8 cellular contexts compared by ENCODE assay signal in genomic region chr16:85490971-85491771, GRCh38.
DNase-seq lines count a peak whose midpoint lies in the region; ATAC-seq and TF ChIP-seq lines count a peak whose summit lies in the region.

No MANE protein-coding gene starts in this region.

- H3K36me3 ChIP-seq in Caco-2 (ENCODE audit: control insufficient read depth, insufficient read depth, low read length) (no peaks in the 10 kb centered on the region), mesendoderm (ENCODE audit: control insufficient read depth, insufficient read depth, low read length) (no peaks in the 10 kb centered on the region)

- no peaks in the 10 kb centered on the region for H3K27me3 Mint-ChIP-seq in Caco-2 (ENCODE audit: insufficient read depth, unreplicated experiment)
- H3K27me3 Mint-ChIP-seq in activated naive CD4-positive, alpha-beta T cell treated with anti-CD3 and anti-CD28 coated beads, Interleukin-2, amount 10 ng/mL, durations not matched to agents 7 days and 5 days = peaks cover 23% of the 10 kb centered on the region

- H3K4ac ChIP-seq in mesendoderm (ENCODE audit: low read depth, low read length) = no peak overlapping the region

- H3K27me3 ChIP-seq in Caco-2 (replicated peaks; ENCODE audit: control insufficient read depth, insufficient read depth, low read length) = no peaks in the 10 kb centered on the region
- no peaks in the 10 kb centered on the region for H3K27me3 ChIP-seq in mesendoderm (ENCODE audit: insufficient read depth, low read length, poor library complexity)

- no TSS peak for BruUV-seq in Caco-2 (replicated peaks; lab: Mats Ljungman, UMichigan)

- no peak overlapping the region for H2BK120ac ChIP-seq in mesendoderm (ENCODE audit: low read depth, low read length)

- no peak overlapping the region for H2BK5ac ChIP-seq in mesendoderm (ENCODE audit: low read length)

- H3K4me3 ChIP-seq in Caco-2 (ENCODE audit: low read depth, low read length) (no peak overlapping the region), mesendoderm (ENCODE audit: low read length) (no peak overlapping the region)

- peak overlapping the region; percentile 0 for H3K9ac ChIP-seq in mesendoderm (ENCODE audit: low read length)

- CTCF ChIA-PET in Caco-2 (lab: Charles Lee) = interaction anchor here (0.6 to 3.5 kb wide), 10 partner anchors 19 to 105 kb away, joined by 3 to 18 read pairs (median 5); no protein-coding TSS in a partner anchor
- CTCF ChIA-PET in activated naive CD4-positive, alpha-beta T cell treated with anti-CD3 and anti-CD28 coated beads, Interleukin-2, amount 10 ng/mL, durations not matched to agents 7 days and 5 days (lab: Charles Lee) = interaction anchor here (0.8 to 3.9 kb wide), 13 partner anchors 12 to 135 kb away, joined by 3 to 29 read pairs (median 3); partner anchors contain the start of gene GSE1

- no peak overlapping the region for H2BK15ac ChIP-seq in mesendoderm (replicated peaks; ENCODE audit: low read depth)

- intact Hi-C loops in Caco-2 (cut with micrococcal nuclease; ENCODE audit: unreplicated experiment) = no loop called here

- no peak overlapping the region for H3K4me2 ChIP-seq in mesendoderm (ENCODE audit: low read length)

- H3K36me3 Mint-ChIP-seq in Caco-2 (ENCODE audit: insufficient read depth, unreplicated experiment) = peaks cover 13% of the 10 kb centered on the region
- no peaks in the 10 kb centered on the region for H3K36me3 Mint-ChIP-seq in activated naive CD4-positive, alpha-beta T cell treated with anti-CD3 and anti-CD28 coated beads, Interleukin-2, amount 10 ng/mL, durations not matched to agents 7 days and 5 days

- peak overlapping the region; percentile 76 for H3K56ac ChIP-seq in mesendoderm (ENCODE audit: low read length)

- H3K18ac ChIP-seq in mesendoderm (ENCODE audit: low read length) = no peak overlapping the region

- peaks cover 34% of the 10 kb centered on the region for H3K4me1 Mint-ChIP-seq in Caco-2 (ENCODE audit: low read depth, unreplicated experiment)
- H3K4me1 Mint-ChIP-seq in activated naive CD4-positive, alpha-beta T cell treated with anti-CD3 and anti-CD28 coated beads, Interleukin-2, amount 10 ng/mL, durations not matched to agents 7 days and 5 days = peaks cover 11% of the 10 kb centered on the region

- POLR2A ChIA-PET in Caco-2 (lab: Charles Lee) = no interaction called here

- H3K79me1 ChIP-seq in mesendoderm (ENCODE audit: low read length) = no peaks in the 10 kb centered on the region

- H4K5ac ChIP-seq in mesendoderm (ENCODE audit: low read length) = no peak overlapping the region

- peak; percentile 40 to 63 for TF ChIP-seq CTCF in Caco-2 (IDR thresholded peaks at IDR 0.05; ENCODE audit: insufficient read depth in 1 of 2, low read depth in 1 of 2, low read length in 1 of 2, severe bottlenecking in 1 of 2, unreplicated experiment in 1 of 2)

- H3K27ac ChIP-seq in mesendoderm (ENCODE audit: low read depth, low read length) = no peak overlapping the region

- peak overlapping the region; percentile 15 for H2AK5ac ChIP-seq in mesendoderm (ENCODE audit: low read length)

- DNase-seq in Caco-2 (peak in 1 of 2 experiments; percentile 34), NCI-H526 treated with DMSO at 0.1 percent for 48 hours (lab: John Stamatoyannopoulos, UW) (peak; percentile 1), mesendoderm (peak; percentile 56), NCI-H128 (lab: John Stamatoyannopoulos, UW; ENCODE audit: unreplicated experiment) (no peak), NCI-H2227 treated with DMSO at 0.1 percent for 48 hours (lab: John Stamatoyannopoulos, UW) (no peak)
- DNase-seq in activated naive CD4-positive, alpha-beta T cell treated with anti-CD3 and anti-CD28 coated beads, Interleukin-2, amount 10 ng/mL, durations not matched to agents 7 days and 5 days = peak; percentile 62

- no peak overlapping the region for H3K23ac ChIP-seq in mesendoderm (ENCODE audit: low read length)

- H3K79me2 ChIP-seq in mesendoderm (ENCODE audit: control insufficient read depth, insufficient read depth, low read length) = no peaks in the 10 kb centered on the region

- no CpG with 5 or more reads among the region's 21 CpGs for WGBS in mesendoderm (ENCODE audit: extremely low coverage, insufficient coverage, low lambda C conversion rate)

- H3K4me1 ChIP-seq in Caco-2 (peaks cover 30% of the 10 kb centered on the region), mesendoderm (ENCODE audit: control insufficient read depth, low read depth, low read length) (peaks cover 5% of the 10 kb centered on the region)

- no peak overlapping the region for H4K8ac ChIP-seq in mesendoderm (ENCODE audit: low read depth, low read length)

- ATAC-seq in HG02970 (IDR thresholded peaks at IDR 0.05; ENCODE audit: low FRiP score, unreplicated experiment) (no peak), GM18909 (IDR thresholded peaks at IDR 0.05; ENCODE audit: poor library complexity, unreplicated experiment) (no peak)

- H3K27ac Mint-ChIP-seq in Caco-2 (ENCODE audit: unreplicated experiment) = peak overlapping the region; percentile 88
- peak overlapping the region; percentile 55 for H3K27ac Mint-ChIP-seq in activated naive CD4-positive, alpha-beta T cell treated with anti-CD3 and anti-CD28 coated beads, Interleukin-2, amount 10 ng/mL, durations not matched to agents 7 days and 5 days

- peak overlapping the region; percentile 62 for H3K4me3 Mint-ChIP-seq in Caco-2 (ENCODE audit: unreplicated experiment)
- no peak overlapping the region for H3K4me3 Mint-ChIP-seq in activated naive CD4-positive, alpha-beta T cell treated with anti-CD3 and anti-CD28 coated beads, Interleukin-2, amount 10 ng/mL, durations not matched to agents 7 days and 5 days

- no peaks in the 10 kb centered on the region for H3K9me3 Mint-ChIP-seq in Caco-2 (ENCODE audit: unreplicated experiment)
- no peaks in the 10 kb centered on the region for H3K9me3 Mint-ChIP-seq in activated naive CD4-positive, alpha-beta T cell treated with anti-CD3 and anti-CD28 coated beads, Interleukin-2, amount 10 ng/mL, durations not matched to agents 7 days and 5 days

- no peaks in the 10 kb centered on the region for H3K9me3 ChIP-seq in Caco-2

Comparison
In these comparisons a context has a peak if more than half of its experiments do, and no peak if none do; other contexts are left out.
1. DNase-seq: peak in NCI-H526 treated with DMSO at 0.1 percent for 48 hours (single experiment), activated naive CD4-positive, alpha-beta T cell treated with anti-CD3 and anti-CD28 coated beads, Interleukin-2, amount 10 ng/mL, durations not matched to agents 7 days and 5 days (single experiment) and mesendoderm (single experiment); none in NCI-H128 (single experiment) and NCI-H2227 treated with DMSO at 0.1 percent for 48 hours (single experiment).